Comparison of ENCODE assay signal across 1 cellular context in the genomic region with DNA sequence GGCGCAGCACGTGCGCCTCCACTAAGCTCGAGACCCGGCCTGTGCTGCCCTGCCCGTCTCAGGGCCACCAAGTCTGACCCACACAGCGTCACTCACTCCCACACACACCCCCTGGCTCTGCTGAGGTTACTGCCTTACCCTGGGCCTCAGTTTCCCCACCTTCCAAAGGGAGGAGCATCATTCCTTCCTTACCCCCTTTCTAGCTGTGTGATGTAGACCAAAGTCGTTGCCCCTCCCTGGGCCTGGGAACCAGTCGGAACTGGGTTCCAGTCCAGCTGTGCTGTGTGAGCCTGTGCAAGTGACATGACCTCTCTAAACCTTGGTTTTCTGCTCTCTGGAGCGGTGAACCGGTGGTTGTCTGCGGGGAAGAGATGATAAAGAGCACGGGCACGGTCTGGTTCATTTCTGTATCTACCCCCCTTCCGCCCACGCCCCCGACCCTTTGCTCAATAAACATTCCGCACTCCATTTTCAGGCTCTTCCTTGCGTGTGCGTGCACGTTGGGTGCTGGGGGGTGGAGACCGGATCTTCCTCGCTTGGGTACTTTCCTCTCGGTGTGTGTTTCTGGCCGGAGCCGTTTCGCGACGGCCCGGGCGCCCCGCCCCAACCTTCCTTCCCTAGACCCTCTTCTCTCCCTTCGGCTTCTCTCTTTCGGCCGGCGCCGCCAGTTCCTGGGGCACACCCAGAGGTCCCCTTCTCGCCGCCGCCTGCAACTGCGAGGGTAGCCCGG.
A peak's percentile ranks its signal among the peaks of the same experiment; 100 is the strongest.
TF ChIP-seq lines count a peak whose summit lies in the region.

A gene with protein sequence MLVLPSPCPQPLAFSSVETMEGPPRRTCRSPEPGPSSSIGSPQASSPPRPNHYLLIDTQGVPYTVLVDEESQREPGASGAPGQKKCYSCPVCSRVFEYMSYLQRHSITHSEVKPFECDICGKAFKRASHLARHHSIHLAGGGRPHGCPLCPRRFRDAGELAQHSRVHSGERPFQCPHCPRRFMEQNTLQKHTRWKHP (plus strand): TSS at position 647 of the 730 bp plus-strand sequence. CDS start 923 bp downstream, outside the sequence.

TF ChIP-seq in K562, 482 proteins besides CTCF, POLR2A, EP300 and RAD21 (continued from another document and continues in another):
- TF ChIP-seq MIER1 (IDR thresholded peaks at IDR 0.05; ENCODE audit: low read depth), result 0 out of 2 replicates have a peak, but pooled peaks have one; percentile 47
- peak in 1 of 2 experiments; percentile 81; a peak in 1 of 4 replicates for TF ChIP-seq KDM4B (IDR thresholded peaks at IDR 0.05; ENCODE audit: borderline replicate concordance in 2 of 2, low read depth in 1 of 2)
- peak; percentile 85 for TF ChIP-seq TOE1 (IDR thresholded peaks at IDR 0.05; ENCODE audit: borderline replicate concordance)
- no peak for TF ChIP-seq TOE1 (CRISPR knock-in tag; IDR thresholded peaks at IDR 0.05; ENCODE audit: borderline replicate concordance, low read depth)
- TF ChIP-seq EP400 (IDR thresholded peaks at IDR 0.05), result peak; percentile 86; the same call in 1 of the 2 replicates
- no peak for TF ChIP-seq LCOR (CRISPR knock-in tag; IDR thresholded peaks at IDR 0.05)
- TF ChIP-seq, protein P1, sequence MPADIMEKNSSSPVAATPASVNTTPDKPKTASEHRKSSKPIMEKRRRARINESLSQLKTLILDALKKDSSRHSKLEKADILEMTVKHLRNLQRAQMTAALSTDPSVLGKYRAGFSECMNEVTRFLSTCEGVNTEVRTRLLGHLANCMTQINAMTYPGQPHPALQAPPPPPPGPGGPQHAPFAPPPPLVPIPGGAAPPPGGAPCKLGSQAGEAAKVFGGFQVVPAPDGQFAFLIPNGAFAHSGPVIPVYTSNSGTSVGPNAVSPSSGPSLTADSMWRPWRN (IDR thresholded peaks at IDR 0.05; ENCODE audit: low read depth), result no peak
- TF ChIP-seq SIX5 (IDR thresholded peaks at IDR 0.05; ENCODE audit: borderline replicate concordance in 1 of 2, insufficient read depth in 1 of 2, low read depth in 1 of 2, low read length in 2 of 2), result peak; percentile 39; a peak in 3 of 4 replicates
- TF ChIP-seq ZNF668 (CRISPR knock-in tag; IDR thresholded peaks at IDR 0.05), result no peak
- TF ChIP-seq SUPT5H (IDR thresholded peaks at IDR 0.05), result peak; percentile 68
- TF ChIP-seq, protein P2, sequence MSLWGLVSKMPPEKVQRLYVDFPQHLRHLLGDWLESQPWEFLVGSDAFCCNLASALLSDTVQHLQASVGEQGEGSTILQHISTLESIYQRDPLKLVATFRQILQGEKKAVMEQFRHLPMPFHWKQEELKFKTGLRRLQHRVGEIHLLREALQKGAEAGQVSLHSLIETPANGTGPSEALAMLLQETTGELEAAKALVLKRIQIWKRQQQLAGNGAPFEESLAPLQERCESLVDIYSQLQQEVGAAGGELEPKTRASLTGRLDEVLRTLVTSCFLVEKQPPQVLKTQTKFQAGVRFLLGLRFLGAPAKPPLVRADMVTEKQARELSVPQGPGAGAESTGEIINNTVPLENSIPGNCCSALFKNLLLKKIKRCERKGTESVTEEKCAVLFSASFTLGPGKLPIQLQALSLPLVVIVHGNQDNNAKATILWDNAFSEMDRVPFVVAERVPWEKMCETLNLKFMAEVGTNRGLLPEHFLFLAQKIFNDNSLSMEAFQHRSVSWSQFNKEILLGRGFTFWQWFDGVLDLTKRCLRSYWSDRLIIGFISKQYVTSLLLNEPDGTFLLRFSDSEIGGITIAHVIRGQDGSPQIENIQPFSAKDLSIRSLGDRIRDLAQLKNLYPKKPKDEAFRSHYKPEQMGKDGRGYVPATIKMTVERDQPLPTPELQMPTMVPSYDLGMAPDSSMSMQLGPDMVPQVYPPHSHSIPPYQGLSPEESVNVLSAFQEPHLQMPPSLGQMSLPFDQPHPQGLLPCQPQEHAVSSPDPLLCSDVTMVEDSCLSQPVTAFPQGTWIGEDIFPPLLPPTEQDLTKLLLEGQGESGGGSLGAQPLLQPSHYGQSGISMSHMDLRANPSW (CRISPR knock-in tag; IDR thresholded peaks at IDR 0.05), result no peak
- TF ChIP-seq, protein P3, sequence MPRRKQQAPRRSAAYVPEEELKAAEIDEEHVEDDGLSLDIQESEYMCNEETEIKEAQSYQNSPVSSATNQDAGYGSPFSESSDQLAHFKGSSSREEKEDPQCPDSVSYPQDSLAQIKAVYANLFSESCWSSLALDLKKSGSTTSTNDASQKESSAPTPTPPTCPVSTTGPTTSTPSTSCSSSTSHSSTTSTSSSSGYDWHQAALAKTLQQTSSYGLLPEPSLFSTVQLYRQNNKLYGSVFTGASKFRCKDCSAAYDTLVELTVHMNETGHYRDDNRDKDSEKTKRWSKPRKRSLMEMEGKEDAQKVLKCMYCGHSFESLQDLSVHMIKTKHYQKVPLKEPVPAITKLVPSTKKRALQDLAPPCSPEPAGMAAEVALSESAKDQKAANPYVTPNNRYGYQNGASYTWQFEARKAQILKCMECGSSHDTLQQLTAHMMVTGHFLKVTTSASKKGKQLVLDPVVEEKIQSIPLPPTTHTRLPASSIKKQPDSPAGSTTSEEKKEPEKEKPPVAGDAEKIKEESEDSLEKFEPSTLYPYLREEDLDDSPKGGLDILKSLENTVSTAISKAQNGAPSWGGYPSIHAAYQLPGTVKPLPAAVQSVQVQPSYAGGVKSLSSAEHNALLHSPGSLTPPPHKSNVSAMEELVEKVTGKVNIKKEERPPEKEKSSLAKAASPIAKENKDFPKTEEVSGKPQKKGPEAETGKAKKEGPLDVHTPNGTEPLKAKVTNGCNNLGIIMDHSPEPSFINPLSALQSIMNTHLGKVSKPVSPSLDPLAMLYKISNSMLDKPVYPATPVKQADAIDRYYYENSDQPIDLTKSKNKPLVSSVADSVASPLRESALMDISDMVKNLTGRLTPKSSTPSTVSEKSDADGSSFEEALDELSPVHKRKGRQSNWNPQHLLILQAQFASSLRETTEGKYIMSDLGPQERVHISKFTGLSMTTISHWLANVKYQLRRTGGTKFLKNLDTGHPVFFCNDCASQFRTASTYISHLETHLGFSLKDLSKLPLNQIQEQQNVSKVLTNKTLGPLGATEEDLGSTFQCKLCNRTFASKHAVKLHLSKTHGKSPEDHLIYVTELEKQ (CRISPR knock-in tag; IDR thresholded peaks at IDR 0.05), result no peak
- no peak for TF ChIP-seq NELFE (IDR thresholded peaks at IDR 0.05; ENCODE audit: insufficient read depth, insufficient read length)
- TF ChIP-seq C11orf30 (IDR thresholded peaks at IDR 0.05; ENCODE audit: low read depth), result peak; percentile 98
- TF ChIP-seq TFAM (CRISPR knock-in tag; conservative IDR thresholded peaks at IDR 0.05), result no peak
- TF ChIP-seq PHTF2 (CRISPR knock-in tag; IDR thresholded peaks at IDR 0.05), result no peak
- TF ChIP-seq, protein P4, sequence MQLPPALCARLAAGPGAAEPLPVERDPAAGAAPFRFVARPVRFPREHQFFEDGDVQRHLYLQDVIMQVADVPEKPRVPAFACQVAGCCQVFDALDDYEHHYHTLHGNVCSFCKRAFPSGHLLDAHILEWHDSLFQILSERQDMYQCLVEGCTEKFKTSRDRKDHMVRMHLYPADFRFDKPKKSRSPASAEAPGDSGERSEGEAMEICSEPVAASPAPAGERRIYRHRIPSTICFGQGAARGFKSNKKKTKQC (CRISPR knock-in tag; IDR thresholded peaks at IDR 0.05), result peak; percentile 33; the same call in 1 of the 2 replicates
- TF ChIP-seq NFATC3 (IDR thresholded peaks at IDR 0.05), result no peak
- no peak for TF ChIP-seq TAL1 (IDR thresholded peaks at IDR 0.05)
- TF ChIP-seq, protein P5, sequence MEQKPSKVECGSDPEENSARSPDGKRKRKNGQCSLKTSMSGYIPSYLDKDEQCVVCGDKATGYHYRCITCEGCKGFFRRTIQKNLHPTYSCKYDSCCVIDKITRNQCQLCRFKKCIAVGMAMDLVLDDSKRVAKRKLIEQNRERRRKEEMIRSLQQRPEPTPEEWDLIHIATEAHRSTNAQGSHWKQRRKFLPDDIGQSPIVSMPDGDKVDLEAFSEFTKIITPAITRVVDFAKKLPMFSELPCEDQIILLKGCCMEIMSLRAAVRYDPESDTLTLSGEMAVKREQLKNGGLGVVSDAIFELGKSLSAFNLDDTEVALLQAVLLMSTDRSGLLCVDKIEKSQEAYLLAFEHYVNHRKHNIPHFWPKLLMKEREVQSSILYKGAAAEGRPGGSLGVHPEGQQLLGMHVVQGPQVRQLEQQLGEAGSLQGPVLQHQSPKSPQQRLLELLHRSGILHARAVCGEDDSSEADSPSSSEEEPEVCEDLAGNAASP (IDR thresholded peaks at IDR 0.05), result no peak
- peak; percentile 32; the same call in 1 of the 2 replicates for TF ChIP-seq ZBTB17 (CRISPR knock-in tag; IDR thresholded peaks at IDR 0.05)
- TF ChIP-seq, protein P6, sequence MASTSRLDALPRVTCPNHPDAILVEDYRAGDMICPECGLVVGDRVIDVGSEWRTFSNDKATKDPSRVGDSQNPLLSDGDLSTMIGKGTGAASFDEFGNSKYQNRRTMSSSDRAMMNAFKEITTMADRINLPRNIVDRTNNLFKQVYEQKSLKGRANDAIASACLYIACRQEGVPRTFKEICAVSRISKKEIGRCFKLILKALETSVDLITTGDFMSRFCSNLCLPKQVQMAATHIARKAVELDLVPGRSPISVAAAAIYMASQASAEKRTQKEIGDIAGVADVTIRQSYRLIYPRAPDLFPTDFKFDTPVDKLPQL (IDR thresholded peaks at IDR 0.05; ENCODE audit: extremely low read depth, insufficient read length), result no peak
- TF ChIP-seq LARP7 (IDR thresholded peaks at IDR 0.05), result no peak
- peak; percentile 56 for TF ChIP-seq ELF1 (tag; IDR thresholded peaks at IDR 0.05)
- TF ChIP-seq, protein P7, sequence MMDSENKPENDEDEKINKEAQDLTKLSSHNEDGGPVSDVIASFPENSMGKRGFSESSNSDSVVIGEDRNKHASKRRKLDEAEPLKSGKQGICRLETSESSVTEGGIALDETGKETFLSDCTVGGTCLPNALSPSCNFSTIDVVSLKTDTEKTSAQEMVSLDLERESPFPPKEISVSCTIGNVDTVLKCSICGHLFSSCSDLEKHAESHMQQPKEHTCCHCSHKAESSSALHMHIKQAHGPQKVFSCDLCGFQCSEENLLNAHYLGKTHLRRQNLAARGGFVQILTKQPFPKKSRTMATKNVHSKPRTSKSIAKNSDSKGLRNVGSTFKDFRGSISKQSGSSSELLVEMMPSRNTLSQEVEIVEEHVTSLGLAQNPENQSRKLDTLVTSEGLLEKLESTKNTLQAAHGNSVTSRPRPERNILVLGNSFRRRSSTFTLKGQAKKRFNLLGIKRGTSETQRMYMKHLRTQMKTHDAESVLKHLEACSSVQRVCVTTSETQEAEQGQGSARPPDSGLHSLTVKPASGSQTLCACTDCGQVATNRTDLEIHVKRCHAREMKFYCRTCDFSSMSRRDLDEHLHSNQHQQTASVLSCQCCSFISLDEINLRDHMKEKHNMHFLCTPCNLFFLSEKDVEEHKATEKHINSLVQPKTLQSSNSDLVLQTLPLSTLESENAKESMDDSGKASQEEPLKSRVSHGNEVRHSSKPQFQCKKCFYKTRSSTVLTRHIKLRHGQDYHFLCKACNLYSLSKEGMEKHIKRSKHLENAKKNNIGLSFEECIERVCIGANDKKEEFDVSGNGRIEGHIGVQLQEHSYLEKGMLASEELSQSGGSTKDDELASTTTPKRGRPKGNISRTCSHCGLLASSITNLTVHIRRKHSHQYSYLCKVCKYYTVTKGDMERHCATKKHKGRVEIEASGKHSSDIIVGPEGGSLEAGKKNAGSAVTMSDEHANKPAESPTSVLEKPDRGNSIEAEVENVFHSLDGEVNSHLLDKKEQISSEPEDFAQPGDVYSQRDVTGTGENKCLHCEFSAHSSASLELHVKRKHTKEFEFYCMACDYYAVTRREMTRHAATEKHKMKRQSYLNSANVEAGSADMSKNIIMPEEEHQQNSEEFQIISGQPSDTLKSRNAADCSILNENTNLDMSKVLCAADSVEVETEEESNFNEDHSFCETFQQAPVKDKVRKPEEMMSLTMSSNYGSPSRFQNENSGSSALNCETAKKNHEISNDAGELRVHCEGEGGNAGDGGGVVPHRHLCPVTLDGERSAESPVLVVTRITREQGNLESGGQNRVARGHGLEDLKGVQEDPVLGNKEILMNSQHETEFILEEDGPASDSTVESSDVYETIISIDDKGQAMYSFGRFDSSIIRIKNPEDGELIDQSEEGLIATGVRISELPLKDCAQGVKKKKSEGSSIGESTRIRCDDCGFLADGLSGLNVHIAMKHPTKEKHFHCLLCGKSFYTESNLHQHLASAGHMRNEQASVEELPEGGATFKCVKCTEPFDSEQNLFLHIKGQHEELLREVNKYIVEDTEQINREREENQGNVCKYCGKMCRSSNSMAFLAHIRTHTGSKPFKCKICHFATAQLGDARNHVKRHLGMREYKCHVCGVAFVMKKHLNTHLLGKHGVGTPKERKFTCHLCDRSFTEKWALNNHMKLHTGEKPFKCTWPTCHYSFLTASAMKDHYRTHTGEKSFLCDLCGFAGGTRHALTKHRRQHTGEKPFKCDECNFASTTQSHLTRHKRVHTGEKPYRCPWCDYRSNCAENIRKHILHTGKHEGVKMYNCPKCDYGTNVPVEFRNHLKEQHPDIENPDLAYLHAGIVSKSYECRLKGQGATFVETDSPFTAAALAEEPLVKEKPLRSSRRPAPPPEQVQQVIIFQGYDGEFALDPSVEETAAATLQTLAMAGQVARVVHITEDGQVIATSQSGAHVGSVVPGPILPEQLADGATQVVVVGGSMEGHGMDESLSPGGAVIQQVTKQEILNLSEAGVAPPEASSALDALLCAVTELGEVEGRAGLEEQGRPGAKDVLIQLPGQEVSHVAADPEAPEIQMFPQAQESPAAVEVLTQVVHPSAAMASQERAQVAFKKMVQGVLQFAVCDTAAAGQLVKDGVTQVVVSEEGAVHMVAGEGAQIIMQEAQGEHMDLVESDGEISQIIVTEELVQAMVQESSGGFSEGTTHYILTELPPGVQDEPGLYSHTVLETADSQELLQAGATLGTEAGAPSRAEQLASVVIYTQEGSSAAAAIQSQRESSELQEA (IDR thresholded peaks at IDR 0.05; ENCODE audit: low read depth), result peak; percentile 91
- TF ChIP-seq NONO (IDR thresholded peaks at IDR 0.05; ENCODE audit: low read depth in 2 of 2, low read length in 1 of 2), result no peak
- TF ChIP-seq CBFB (CRISPR knock-in tag; IDR thresholded peaks at IDR 0.05), result no peak; the same call in 1 of the 2 replicates
- TF ChIP-seq, protein P8, sequence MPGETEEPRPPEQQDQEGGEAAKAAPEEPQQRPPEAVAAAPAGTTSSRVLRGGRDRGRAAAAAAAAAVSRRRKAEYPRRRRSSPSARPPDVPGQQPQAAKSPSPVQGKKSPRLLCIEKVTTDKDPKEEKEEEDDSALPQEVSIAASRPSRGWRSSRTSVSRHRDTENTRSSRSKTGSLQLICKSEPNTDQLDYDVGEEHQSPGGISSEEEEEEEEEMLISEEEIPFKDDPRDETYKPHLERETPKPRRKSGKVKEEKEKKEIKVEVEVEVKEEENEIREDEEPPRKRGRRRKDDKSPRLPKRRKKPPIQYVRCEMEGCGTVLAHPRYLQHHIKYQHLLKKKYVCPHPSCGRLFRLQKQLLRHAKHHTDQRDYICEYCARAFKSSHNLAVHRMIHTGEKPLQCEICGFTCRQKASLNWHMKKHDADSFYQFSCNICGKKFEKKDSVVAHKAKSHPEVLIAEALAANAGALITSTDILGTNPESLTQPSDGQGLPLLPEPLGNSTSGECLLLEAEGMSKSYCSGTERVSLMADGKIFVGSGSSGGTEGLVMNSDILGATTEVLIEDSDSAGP (CRISPR knock-in tag; IDR thresholded peaks at IDR 0.05), result no peak; the same call in 1 of the 2 replicates
- peak; percentile 75 for TF ChIP-seq ETV1 (tag; conservative IDR thresholded peaks at IDR 0.05; ENCODE audit: low read depth)
- no peak for TF ChIP-seq GTF2A2 (tag; IDR thresholded peaks at IDR 0.05)
- peak; percentile 93 for TF ChIP-seq PHF20 (IDR thresholded peaks at IDR 0.05; ENCODE audit: partially characterized antibody)
- TF ChIP-seq ESRRA (IDR thresholded peaks at IDR 0.05; ENCODE audit: borderline replicate concordance, low read depth), result peak; percentile 45; the same call in 1 of the 2 replicates
- TF ChIP-seq NBN (IDR thresholded peaks at IDR 0.05; ENCODE audit: low read depth), result peak; percentile 57; the same call in 1 of the 2 replicates
- TF ChIP-seq ZNF589 (CRISPR knock-in tag; IDR thresholded peaks at IDR 0.05; ENCODE audit: low read depth), result no peak
- TF ChIP-seq ATF7 (IDR thresholded peaks at IDR 0.05), result peak; percentile 47
